Comparison of ENCODE assay signal across 8 cellular contexts in the genomic region with DNA sequence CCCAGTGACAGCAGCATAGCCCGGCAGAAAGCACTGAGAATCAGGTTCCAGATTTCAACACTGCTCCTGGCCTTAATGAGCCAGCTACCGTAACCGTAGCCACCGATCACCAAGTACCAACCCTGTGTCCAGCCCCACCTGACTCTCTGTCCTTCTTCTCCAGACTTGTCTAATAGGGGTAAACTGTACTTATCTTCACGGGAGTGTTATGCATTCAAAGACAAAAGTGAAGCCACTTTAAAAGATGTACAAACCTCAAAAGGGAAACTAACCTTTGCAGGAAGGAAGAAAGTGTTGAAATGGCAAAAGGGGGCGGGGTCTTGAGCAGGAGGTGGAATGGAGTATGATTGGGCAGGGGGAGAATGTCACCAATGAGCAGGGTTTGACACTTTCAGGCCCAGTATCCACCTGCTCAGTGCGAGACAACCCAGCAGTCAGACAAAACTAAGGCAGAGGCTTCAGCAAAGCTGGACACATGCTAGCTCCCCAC.
A peak's percentile ranks its signal among the peaks of the same experiment; 100 is the strongest.
DNase-seq lines count a peak whose midpoint lies in the region; ATAC-seq and TF ChIP-seq lines count a peak whose summit lies in the region.

No MANE protein-coding gene starts in this region.

- peak; percentile 86 for DNase-seq in DND-41
- no peak for DNase-seq in WTC11 (ENCODE audit: low spot score)
- DNase-seq in stimulated activated naive CD4-positive, alpha-beta T cell (lab: John Stamatoyannopoulos, UW), result peak; percentile 21 to 74 (median 49)
- DNase-seq in OCI-M1 (lab: John Stamatoyannopoulos, UW), result no peak
- DNase-seq in SK-N-SH, result no peak
- DNase-seq in AG20443 (ENCODE audit: low spot score), result no peak

- H3K79me2 ChIP-seq in DND-41 (ENCODE audit: insufficient read depth, low read length) (peaks cover 99% of the 10 kb centered on the region), SK-N-SH (ENCODE audit: insufficient read depth) (no peaks in the 10 kb centered on the region)

- no peak overlapping the region for H3K4me3 Mint-ChIP-seq in WTC11

- 92% methylated on average over 7 of the region's 7 CpGs for WGBS in SK-N-SH (ENCODE audit: low lambda C conversion rate)

- peaks cover 23% of the 10 kb centered on the region for H3K4me1 Mint-ChIP-seq in WTC11

- H3K9ac ChIP-seq in DND-41 (ENCODE audit: low read depth, low read length), result peak overlapping the region; percentile 33
- H3K9ac ChIP-seq in SK-N-SH, result no peak overlapping the region

- H3K27ac Mint-ChIP-seq in WTC11, result no peak overlapping the region

- H3K4me1 ChIP-seq in DND-41 (ENCODE audit: insufficient read depth, low read length) (peaks cover 99% of the 10 kb centered on the region), SK-N-SH (ENCODE audit: control insufficient read depth in 1 of 2, insufficient read depth in 2 of 2, low read depth in 1 of 2, low read length in 1 of 2) (peaks cover 6 to 7% of the 10 kb centered on the region in 2 experiments; a peak in 2 of 4 replicates)

- H4K20me1 ChIP-seq in DND-41 (ENCODE audit: insufficient read depth, low read length) (peaks cover 69% of the 10 kb centered on the region), SK-N-SH (ENCODE audit: insufficient read depth) (no peaks in the 10 kb centered on the region)

- POLR2A ChIA-PET in WTC11 (lab: Charles Lee), result no interaction called here
- POLR2A ChIA-PET in SK-N-SH (lab: Yijun Ruan, JAX), result no interaction called here

- no peaks in the 10 kb centered on the region for H3K36me3 Mint-ChIP-seq in WTC11

- ATAC-seq in DND-41 (ENCODE audit: insufficient read depth, low read depth), result peak; percentile 70
- ATAC-seq in HG02852 (IDR thresholded peaks at IDR 0.05; ENCODE audit: unreplicated experiment), result peak; percentile 63
- ATAC-seq in WTC11, result peak; percentile 40; the same call in 1 of the 2 replicates
- ATAC-seq in esophagus mucosa, result peak; percentile 30

- H3K9me3 ChIP-seq in DND-41 (ENCODE audit: insufficient read depth, low read length, severe bottlenecking) (no peaks in the 10 kb centered on the region), SK-N-SH (no peaks in the 10 kb centered on the region)

- H3K4me3 ChIP-seq in DND-41 (ENCODE audit: low read depth in 1 of 2, low read length in 2 of 2), result peak overlapping the region in 1 of 2 experiments; percentile 43; a peak in 2 of 4 replicates
- H3K4me3 ChIP-seq in SK-N-SH (ENCODE audit: low read depth in 2 of 2, low read length in 1 of 2), result no peak overlapping the region

- no peaks in the 10 kb centered on the region for H3K9me2 ChIP-seq in SK-N-SH

- peaks cover 20% of the 10 kb centered on the region for H3K36me3 ChIP-seq in DND-41 (ENCODE audit: insufficient read depth, low read length)
- H3K36me3 ChIP-seq in SK-N-SH (replicated peaks in 1 of 2; ENCODE audit: control insufficient read depth in 1 of 2, insufficient read depth in 2 of 2, low read length in 1 of 2), result no peaks in the 10 kb centered on the region

- H3K4me2 ChIP-seq in DND-41 (ENCODE audit: insufficient read depth, low read length) (peak overlapping the region; percentile 60), SK-N-SH (no peak overlapping the region)

- TF ChIP-seq EP300 in SK-N-SH (IDR thresholded peaks at IDR 0.05; ENCODE audit: borderline replicate concordance in 1 of 2, low read depth in 1 of 2, low read length in 1 of 2), result no peak

- no peak overlapping the region for H2AFZ ChIP-seq in DND-41 (ENCODE audit: low read depth, low read length)
- H2AFZ ChIP-seq in SK-N-SH (ENCODE audit: low read depth), result no peak overlapping the region

- H3K9me3 Mint-ChIP-seq in WTC11, result no peaks in the 10 kb centered on the region

- TF ChIP-seq RAD21 in SK-N-SH (IDR thresholded peaks at IDR 0.05; ENCODE audit: low read length), result no peak

- CTCF ChIA-PET in WTC11 (lab: Charles Lee) (no interaction called here), SK-N-SH (lab: Yijun Ruan, JAX) (interaction anchor here (1.5 kb wide), 1 partner anchor 11 kb away, joined by 6 read pairs; no protein-coding TSS in a partner anchor)

- no peaks in the 10 kb centered on the region for H3K27me3 Mint-ChIP-seq in WTC11 (ENCODE audit: low read depth)

- H3K27me3 ChIP-seq in DND-41 (ENCODE audit: insufficient read depth, low read length, poor library complexity), result no peaks in the 10 kb centered on the region
- H3K27me3 ChIP-seq in SK-N-SH (ENCODE audit: insufficient read depth), result no peaks in the 10 kb centered on the region

- TF ChIP-seq CTCF in DND-41 (IDR thresholded peaks at IDR 0.05; ENCODE audit: borderline replicate concordance, extremely low read depth, low read length, poor library complexity, severe bottlenecking), result no peak
- TF ChIP-seq CTCF in WTC11 (IDR thresholded peaks at IDR 0.05), result no peak
- TF ChIP-seq CTCF in SK-N-SH (IDR thresholded peaks at IDR 0.05), result no peak

- H3K27ac ChIP-seq in DND-41 (ENCODE audit: low read length) (peak overlapping the region; percentile 74), SK-N-SH (ENCODE audit: low read depth in 2 of 2, low read length in 1 of 2) (no peak overlapping the region)

- H3F3A ChIP-seq in SK-N-SH (replicated peaks; ENCODE audit: insufficient read depth), result no peaks in the 10 kb centered on the region

TF ChIP-seq in WTC11, 78 proteins besides CTCF, POLR2A, EP300 and RAD21 (continues in another document):
- no peak for TF ChIP-seq JUN (CRISPR knock-in tag; IDR thresholded peaks at IDR 0.05)
- no peak for TF ChIP-seq ZNF121 (CRISPR knock-in tag; IDR thresholded peaks at IDR 0.05)
- TF ChIP-seq NFYB (CRISPR knock-in tag; conservative IDR thresholded peaks at IDR 0.05; ENCODE audit: low read depth), result no peak
- TF ChIP-seq, protein P1, sequence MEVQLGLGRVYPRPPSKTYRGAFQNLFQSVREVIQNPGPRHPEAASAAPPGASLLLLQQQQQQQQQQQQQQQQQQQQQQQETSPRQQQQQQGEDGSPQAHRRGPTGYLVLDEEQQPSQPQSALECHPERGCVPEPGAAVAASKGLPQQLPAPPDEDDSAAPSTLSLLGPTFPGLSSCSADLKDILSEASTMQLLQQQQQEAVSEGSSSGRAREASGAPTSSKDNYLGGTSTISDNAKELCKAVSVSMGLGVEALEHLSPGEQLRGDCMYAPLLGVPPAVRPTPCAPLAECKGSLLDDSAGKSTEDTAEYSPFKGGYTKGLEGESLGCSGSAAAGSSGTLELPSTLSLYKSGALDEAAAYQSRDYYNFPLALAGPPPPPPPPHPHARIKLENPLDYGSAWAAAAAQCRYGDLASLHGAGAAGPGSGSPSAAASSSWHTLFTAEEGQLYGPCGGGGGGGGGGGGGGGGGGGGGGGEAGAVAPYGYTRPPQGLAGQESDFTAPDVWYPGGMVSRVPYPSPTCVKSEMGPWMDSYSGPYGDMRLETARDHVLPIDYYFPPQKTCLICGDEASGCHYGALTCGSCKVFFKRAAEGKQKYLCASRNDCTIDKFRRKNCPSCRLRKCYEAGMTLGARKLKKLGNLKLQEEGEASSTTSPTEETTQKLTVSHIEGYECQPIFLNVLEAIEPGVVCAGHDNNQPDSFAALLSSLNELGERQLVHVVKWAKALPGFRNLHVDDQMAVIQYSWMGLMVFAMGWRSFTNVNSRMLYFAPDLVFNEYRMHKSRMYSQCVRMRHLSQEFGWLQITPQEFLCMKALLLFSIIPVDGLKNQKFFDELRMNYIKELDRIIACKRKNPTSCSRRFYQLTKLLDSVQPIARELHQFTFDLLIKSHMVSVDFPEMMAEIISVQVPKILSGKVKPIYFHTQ (CRISPR knock-in tag; IDR thresholded peaks at IDR 0.05), result no peak
- TF ChIP-seq CREB1 (CRISPR knock-in tag; IDR thresholded peaks at IDR 0.05), result no peak

TF ChIP-seq in SK-N-SH, 30 proteins besides CTCF, POLR2A, EP300 and RAD21:
- TF ChIP-seq RCOR1 (IDR thresholded peaks at IDR 0.05; ENCODE audit: low read length) (no peak), EZH2phosphoT487 (IDR thresholded peaks at IDR 0.05; ENCODE audit: borderline replicate concordance, low read depth) (no peak), TEAD4 (IDR thresholded peaks at IDR 0.05; ENCODE audit: borderline replicate concordance, insufficient read depth) (no peak), RFX5 (IDR thresholded peaks at IDR 0.05; ENCODE audit: low read length) (no peak)
- TF ChIP-seq, protein P2, sequence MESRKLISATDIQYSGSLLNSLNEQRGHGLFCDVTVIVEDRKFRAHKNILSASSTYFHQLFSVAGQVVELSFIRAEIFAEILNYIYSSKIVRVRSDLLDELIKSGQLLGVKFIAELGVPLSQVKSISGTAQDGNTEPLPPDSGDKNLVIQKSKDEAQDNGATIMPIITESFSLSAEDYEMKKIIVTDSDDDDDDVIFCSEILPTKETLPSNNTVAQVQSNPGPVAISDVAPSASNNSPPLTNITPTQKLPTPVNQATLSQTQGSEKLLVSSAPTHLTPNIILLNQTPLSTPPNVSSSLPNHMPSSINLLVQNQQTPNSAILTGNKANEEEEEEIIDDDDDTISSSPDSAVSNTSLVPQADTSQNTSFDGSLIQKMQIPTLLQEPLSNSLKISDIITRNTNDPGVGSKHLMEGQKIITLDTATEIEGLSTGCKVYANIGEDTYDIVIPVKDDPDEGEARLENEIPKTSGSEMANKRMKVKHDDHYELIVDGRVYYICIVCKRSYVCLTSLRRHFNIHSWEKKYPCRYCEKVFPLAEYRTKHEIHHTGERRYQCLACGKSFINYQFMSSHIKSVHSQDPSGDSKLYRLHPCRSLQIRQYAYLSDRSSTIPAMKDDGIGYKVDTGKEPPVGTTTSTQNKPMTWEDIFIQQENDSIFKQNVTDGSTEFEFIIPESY (IDR thresholded peaks at IDR 0.05; ENCODE audit: borderline replicate concordance, low read depth), result no peak
- TF ChIP-seq, protein P3, sequence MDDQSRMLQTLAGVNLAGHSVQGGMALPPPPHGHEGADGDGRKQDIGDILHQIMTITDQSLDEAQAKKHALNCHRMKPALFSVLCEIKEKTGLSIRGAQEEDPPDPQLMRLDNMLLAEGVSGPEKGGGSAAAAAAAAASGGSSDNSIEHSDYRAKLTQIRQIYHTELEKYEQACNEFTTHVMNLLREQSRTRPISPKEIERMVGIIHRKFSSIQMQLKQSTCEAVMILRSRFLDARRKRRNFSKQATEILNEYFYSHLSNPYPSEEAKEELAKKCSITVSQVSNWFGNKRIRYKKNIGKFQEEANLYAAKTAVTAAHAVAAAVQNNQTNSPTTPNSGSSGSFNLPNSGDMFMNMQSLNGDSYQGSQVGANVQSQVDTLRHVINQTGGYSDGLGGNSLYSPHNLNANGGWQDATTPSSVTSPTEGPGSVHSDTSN (IDR thresholded peaks at IDR 0.05), result no peak
- TF ChIP-seq, protein P4, sequence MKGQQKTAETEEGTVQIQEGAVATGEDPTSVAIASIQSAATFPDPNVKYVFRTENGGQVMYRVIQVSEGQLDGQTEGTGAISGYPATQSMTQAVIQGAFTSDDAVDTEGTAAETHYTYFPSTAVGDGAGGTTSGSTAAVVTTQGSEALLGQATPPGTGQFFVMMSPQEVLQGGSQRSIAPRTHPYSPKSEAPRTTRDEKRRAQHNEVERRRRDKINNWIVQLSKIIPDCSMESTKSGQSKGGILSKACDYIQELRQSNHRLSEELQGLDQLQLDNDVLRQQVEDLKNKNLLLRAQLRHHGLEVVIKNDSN (IDR thresholded peaks at IDR 0.05; ENCODE audit: borderline replicate concordance, low read depth), result no peak
- TF ChIP-seq, protein P5, sequence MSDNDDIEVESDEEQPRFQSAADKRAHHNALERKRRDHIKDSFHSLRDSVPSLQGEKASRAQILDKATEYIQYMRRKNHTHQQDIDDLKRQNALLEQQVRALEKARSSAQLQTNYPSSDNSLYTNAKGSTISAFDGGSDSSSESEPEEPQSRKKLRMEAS (IDR thresholded peaks at IDR 0.05; ENCODE audit: low read depth), result no peak
TF ChIP-seq in SK-N-SH: peak in this region for 0.

Comparison
In these comparisons a context has a peak if more than half of its experiments do, and no peak if none do; other contexts are left out.
1. DNase-seq: peak in DND-41 (single experiment) and stimulated activated naive CD4-positive, alpha-beta T cell (6 of 6); none in WTC11 (single experiment), OCI-M1 (single experiment), SK-N-SH (single experiment) and AG20443 (single experiment).
2. Peak in every context shown above with its lines, with median percentiles within 50 percentile points of each other: ATAC-seq.